11 cellular contexts compared by ENCODE assay signal in genomic region chr22:28923826-28924732, GRCh38. TPM values are rescaled to one million over a fixed set of nuclear protein-coding genes. Genes with fewer than 3 reads are reported as not detected.
DNase-seq lines count a peak whose midpoint lies in the region; TF ChIP-seq lines count a peak whose summit lies in the region.
"Had no signal": no experiment of that assay in that cellular context is flagged by ENCODE, and none has a peak within 500 bp of the region (broad histone marks: within the 10 kb centered on the region; RNA-seq: fewer than 3 reads in every experiment).

No MANE protein-coding gene starts in this region.

- H3K4me2 ChIP-seq in smooth muscle cell, result no peak overlapping the region

- no peaks in the 10 kb centered on the region for H3K27me3 ChIP-seq in HUES48 (ENCODE audit: control insufficient read depth, insufficient read depth, low read length)
- H3K27me3 ChIP-seq in smooth muscle cell (ENCODE audit: low read depth), result no peaks in the 10 kb centered on the region
- no peaks in the 10 kb centered on the region for H3K27me3 ChIP-seq in spleen (replicated peaks in 1 of 7)
- H3K27me3 ChIP-seq: gastroesophageal sphincter had no signal

- no peak overlapping the region for H3K9ac ChIP-seq in HUES48 (ENCODE audit: low read depth, low read length)
- no peak overlapping the region for H3K9ac ChIP-seq in smooth muscle cell (ENCODE audit: low read depth)

- H3K36me3 ChIP-seq in HUES48 (ENCODE audit: control insufficient read depth, insufficient read depth, low read length) (no peaks in the 10 kb centered on the region), smooth muscle cell (ENCODE audit: low read depth) (no peaks in the 10 kb centered on the region), spleen (no peaks in the 10 kb centered on the region)
- H3K36me3 ChIP-seq: gastroesophageal sphincter had no signal

- peaks cover 21% of the 10 kb centered on the region for H3K4me1 ChIP-seq in HUES48 (ENCODE audit: control insufficient read depth, insufficient read depth, low read length)
- peaks cover 16% of the 10 kb centered on the region for H3K4me1 ChIP-seq in smooth muscle cell (ENCODE audit: low read depth)
- peaks cover 0 to 12% (median 0%) of the 10 kb centered on the region in 6 donors for H3K4me1 ChIP-seq in spleen

- H3K9me3 ChIP-seq in HUES48 (ENCODE audit: control insufficient read depth, insufficient read depth, low read length) (no peaks in the 10 kb centered on the region), smooth muscle cell (replicated peaks; ENCODE audit: low read depth) (no peaks in the 10 kb centered on the region), spleen (no peaks in the 10 kb centered on the region)
- H3K9me3 ChIP-seq: gastroesophageal sphincter had no signal

- no peak for TF ChIP-seq POLR2A in spleen (IDR thresholded peaks at IDR 0.05)

- intact Hi-C loops in spleen (cut with DNase I; ENCODE audit: low total_unique reads), result no loop called here

- peaks cover 28% of the 10 kb centered on the region for H4K20me1 ChIP-seq in smooth muscle cell (ENCODE audit: low read depth)

- H3K4me3 ChIP-seq in HUES48 (ENCODE audit: low read depth, low read length), result no peak overlapping the region
- H3K4me3 ChIP-seq in smooth muscle cell, result no peak overlapping the region
- no peak overlapping the region for H3K4me3 ChIP-seq in spleen
- H3K4me3 ChIP-seq: gastroesophageal sphincter had no signal

- H3K27ac ChIP-seq in HUES48 (ENCODE audit: low read depth, low read length) (peak overlapping the region; percentile 10), smooth muscle cell (ENCODE audit: low read depth) (peak overlapping the region; percentile 16), spleen (no peak overlapping the region)

- peaks cover 26% of the 10 kb centered on the region for H3K79me2 ChIP-seq in smooth muscle cell (ENCODE audit: low read depth)

- no peak overlapping the region for H2AFZ ChIP-seq in smooth muscle cell (ENCODE audit: low read depth)

- 74% methylated on average over 24 of the region's 24 CpGs for WGBS in smooth muscle cell (ENCODE audit: low lambda C conversion rate)
- 88 to 95% (median 92%) methylated on average over 18 to 24 of the region's 24 CpGs for WGBS in spleen, 5 donors

- H3F3A ChIP-seq in smooth muscle cell (ENCODE audit: low read depth), result no peaks in the 10 kb centered on the region

- no peak for TF ChIP-seq CTCF in smooth muscle cell (IDR thresholded peaks at IDR 0.05; ENCODE audit: borderline replicate concordance, insufficient read depth, poor library complexity, severe bottlenecking)
- no peak for TF ChIP-seq CTCF in spleen (IDR thresholded peaks at IDR 0.05 in 8 of 11, conservative IDR thresholded peaks at IDR 0.05 in 3 of 11)

- DNase-seq in SHP77 (lab: John Stamatoyannopoulos, UW) (peak; percentile 74 to 77), kidney tubule cell (ENCODE audit: low spot score) (peak; percentile 43), smooth muscle cell (lab: John Stamatoyannopoulos, UW; ENCODE audit: unreplicated experiment) (no peak), spleen (no peak), H4 (ENCODE audit: low spot score) (no peak)
- DNase-seq in activated naive CD4-positive, alpha-beta T cell (lab: John Stamatoyannopoulos, UW), result no peak
- DNase-seq in stimulated activated CD4-positive, alpha-beta T cell treated with anti-CD3 and anti-CD28 coated beads, Interleukin-4, amount 100 ng/mL, for 4 hours, result no peak
- DNase-seq: activated CD4-positive, alpha-beta T cell treated with anti-CD3 and anti-CD28 coated beads for 36 hours; OCI-M1 had no signal

RNA-seq across cellular contexts. Expression of gene ZNRF3, which starts 40.7 kb away (rescaled TPM):
- total RNA-seq in smooth muscle cell (3.7 and 4.7 TPM in 2 replicates), spleen (1 to 10 TPM; 1.9 to 4.5 (median 3.4) TPM)
- polyA plus RNA-seq in smooth muscle cell (5.5 and 8.8 TPM in 2 replicates), spleen (under 1 TPM; 0.15 to 0.51 (median 0.30) TPM)
- total RNA-seq in H4 (2014; rRNA removed; shearing (Covaris generic)), result 1.8 and 2.6 TPM in 2 replicates

Comparison
In these comparisons a context has a peak if more than half of its experiments do, and no peak if none do; other contexts are left out.
1. H3K27ac ChIP-seq: peak in HUES48 (single experiment) and smooth muscle cell (single experiment); none in spleen (0 of 8).
2. DNase-seq: peak in SHP77 (2 of 2) and kidney tubule cell (single experiment); none in smooth muscle cell (single experiment), activated naive CD4-positive, alpha-beta T cell (0 of 4), stimulated activated CD4-positive, alpha-beta T cell treated with anti-CD3 and anti-CD28 coated beads, Interleukin-4, amount 100 ng/mL, for 4 hours (0 of 2), spleen (single experiment) and H4 (single experiment).